ENCODE assay signal across 21 cellular contexts in the genomic region with DNA sequence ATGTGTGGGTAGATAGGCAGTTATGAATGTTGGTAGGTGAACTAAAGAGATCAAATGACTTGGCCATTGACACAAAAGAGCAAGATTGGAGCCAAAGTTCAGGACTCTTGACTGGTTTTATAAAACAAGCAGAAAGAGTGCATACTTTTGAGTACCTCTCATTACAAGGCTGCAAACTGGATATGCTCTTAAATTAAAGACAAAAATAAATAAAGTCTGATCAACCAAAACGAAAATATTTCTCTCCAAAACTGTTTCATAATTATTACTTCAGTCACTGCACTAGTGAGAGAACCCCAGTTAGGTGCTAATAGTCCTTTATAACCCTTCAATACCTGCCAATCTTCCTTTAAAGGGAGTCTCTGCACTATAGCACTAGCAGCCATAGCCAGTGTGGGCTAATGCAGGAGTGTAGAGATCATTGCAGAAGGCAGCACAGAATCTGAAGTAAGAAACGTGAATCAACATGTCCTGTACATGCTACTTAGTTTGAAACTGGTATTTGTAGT.
A peak's percentile ranks its signal among the peaks of the same experiment; 100 is the strongest.
DNase-seq lines count a peak whose midpoint lies in the region; ATAC-seq and TF ChIP-seq lines count a peak whose summit lies in the region.
"Had no signal": no experiment of that assay in that cellular context is flagged by ENCODE, and none has a peak within 500 bp of the region (broad histone marks: within the 10 kb centered on the region; RNA-seq: fewer than 3 reads in every experiment).

No MANE protein-coding gene starts in this region.

- H3K79me1 ChIP-seq in IMR-90 (ENCODE audit: low read depth in 1 of 2, low read length in 2 of 2) = no peaks in the 10 kb centered on the region

- no peak overlapping the region for H2BK15ac ChIP-seq in IMR-90 (ENCODE audit: low read depth, low read length)

- H3K4me1 ChIP-seq in IMR-90 (ENCODE audit: control insufficient read depth, insufficient read depth, low read length) (no peaks in the 10 kb centered on the region), esophagus squamous epithelium (peaks cover 0 to 49% (median 0%) of the 10 kb centered on the region in 3 donors), upper lobe of left lung (peaks cover 0 to 10% (median 0%) of the 10 kb centered on the region in 4 donors)
- H3K4me1 ChIP-seq: SJCRH30 had no signal

- H3K14ac ChIP-seq in IMR-90 (replicated peaks; ENCODE audit: low read depth, low read length) = no peak overlapping the region

- CTCF ChIA-PET in IMR-90 (lab: Yijun Ruan, JAX) (no interaction called here), RWPE1 (lab: Yijun Ruan, JAX) (interaction anchor here (0.6 kb wide), 1 partner anchor 17 kb away, joined by 3 read pairs; no protein-coding TSS in a partner anchor)

- intact Hi-C loops in IMR-90 (cut with micrococcal nuclease) (no loop called here), esophagus squamous epithelium (cut with DNase I) (no loop called here)
- intact Hi-C loops in activated CD4-positive, alpha-beta T cell treated with anti-CD3 and anti-CD28 coated beads, Interleukin-2, amount 10 ng/mL, durations not matched to agents 24 days and 14 days (cut with micrococcal nuclease) = no loop called here

- no peak overlapping the region for H2BK20ac ChIP-seq in IMR-90 (ENCODE audit: low read depth, low read length)

- H3K4me3 ChIP-seq in IMR-90 (ENCODE audit: insufficient read depth, low read depth, low read length) (no peak overlapping the region), esophagus squamous epithelium (no peak overlapping the region), upper lobe of left lung (no peak overlapping the region)
- H3K4me3 ChIP-seq: K562, SJCRH30 had no signal

- H3K36me3 Mint-ChIP-seq in mesothelial cell of epicardium = peaks cover 13% of the 10 kb centered on the region
- H3K36me3 Mint-ChIP-seq in activated CD4-positive, alpha-beta T cell treated with anti-CD3 and anti-CD28 coated beads, Interleukin-2, amount 10 ng/mL, durations not matched to agents 24 days and 14 days (ENCODE audit: low read depth) = no peaks in the 10 kb centered on the region
- H3K36me3 Mint-ChIP-seq: CD14-positive monocyte had no signal

- no peaks in the 10 kb centered on the region for H3K27me3 ChIP-seq in IMR-90 (ENCODE audit: control insufficient read depth, insufficient read depth, low read length)
- H3K27me3 ChIP-seq in esophagus squamous epithelium = no peaks in the 10 kb centered on the region
- no peaks in the 10 kb centered on the region for H3K27me3 ChIP-seq in upper lobe of left lung
- H3K27me3 ChIP-seq: SJCRH30 had no signal

- no peak overlapping the region for H3K4ac ChIP-seq in IMR-90 (ENCODE audit: low read depth, low read length)

- no peak overlapping the region for H2BK120ac ChIP-seq in IMR-90 (ENCODE audit: low read depth, low read length)

- no peak overlapping the region for H2AFZ ChIP-seq in IMR-90 (replicated peaks; ENCODE audit: low read length, poor library complexity)

- H3K27ac Mint-ChIP-seq in mesothelial cell of epicardium = peak overlapping the region; percentile 78
- H3K27ac Mint-ChIP-seq in activated CD4-positive, alpha-beta T cell treated with anti-CD3 and anti-CD28 coated beads, Interleukin-2, amount 10 ng/mL, durations not matched to agents 24 days and 14 days = no peak overlapping the region
- H3K27ac Mint-ChIP-seq: CD14-positive monocyte, H9 had no signal

- in situ Hi-C loops in IMR-90 (cut with MboI; ENCODE audit: low sequenced_read_pairs) = no loop called here

- no peak for DNase-seq in IMR-90
- peak; percentile 4 for DNase-seq in RWPE1 (ENCODE audit: low spot score)
- no peak for DNase-seq in esophagus squamous epithelium (lab: John Stamatoyannopoulos, UW)
- DNase-seq in mesothelial cell of epicardium (ENCODE audit: low spot score in 2 of 2, unreplicated experiment in 2 of 2) = no peak
- DNase-seq in activated CD4-positive, alpha-beta T cell treated with anti-CD3 and anti-CD28 coated beads, Interleukin-2, amount 10 ng/mL, durations not matched to agents 24 days and 14 days = no peak
- DNase-seq in upper lobe of left lung = no peak
- DNase-seq: COR-L47; DMS53; H9; NCI-H1048; NCI-H1694; NCI-H2107; NCI-H526 treated with DMSO at 0.1 percent for 48 hours; NK-92 treated with Interleukin-12 subunit alpha and Interleukin-12 subunit beta, amount 100 ng/mL, for 24 hours; OCI-M1; RPMI8226; SJCRH30 had no signal

- H3K56ac ChIP-seq in IMR-90 (ENCODE audit: extremely low read depth, insufficient read depth, low read length) = no peak overlapping the region

- no peak overlapping the region for H3K4me3 Mint-ChIP-seq in mesothelial cell of epicardium
- no peak overlapping the region for H3K4me3 Mint-ChIP-seq in activated CD4-positive, alpha-beta T cell treated with anti-CD3 and anti-CD28 coated beads, Interleukin-2, amount 10 ng/mL, durations not matched to agents 24 days and 14 days
- H3K4me3 Mint-ChIP-seq: CD14-positive monocyte, H9 had no signal

- 40% methylated on average over 1 of the region's 2 CpGs; no CpG with 5 or more reads in 1 of the 2 experiments for WGBS in IMR-90 (ENCODE audit: extremely low coverage in 2 of 2, insufficient read length in 1 of 2), 2 experiments
- 12 to 23% methylated on average over 2 of the region's 2 CpGs for WGBS in esophagus squamous epithelium, 2 donors
- WGBS in upper lobe of left lung, 2 donors = 37 to 38% methylated on average over 2 of the region's 2 CpGs

- H3K23ac ChIP-seq in IMR-90 (ENCODE audit: low read depth, low read length) = no peak overlapping the region

- peaks cover 16% of the 10 kb centered on the region for H3K9me3 Mint-ChIP-seq in mesothelial cell of epicardium
- H3K9me3 Mint-ChIP-seq in activated CD4-positive, alpha-beta T cell treated with anti-CD3 and anti-CD28 coated beads, Interleukin-2, amount 10 ng/mL, durations not matched to agents 24 days and 14 days = no peaks in the 10 kb centered on the region

- no peaks in the 10 kb centered on the region for H3K9me1 ChIP-seq in IMR-90 (ENCODE audit: insufficient read depth, low read length)

- TF ChIP-seq RAD21 in IMR-90 (IDR thresholded peaks at IDR 0.05; ENCODE audit: low read length) = no peak

- no peak overlapping the region for H2AK9ac ChIP-seq in IMR-90 (replicated peaks; ENCODE audit: low read depth, low read length, poor library complexity)

- TF ChIP-seq CTCF in IMR-90 (conservative IDR thresholded peaks at IDR 0.05; ENCODE audit: low read depth, low read length) (no peak), RWPE1 (conservative IDR thresholded peaks at IDR 0.05; ENCODE audit: low read depth) (no peak), esophagus squamous epithelium (IDR thresholded peaks at IDR 0.05) (no peak), mesothelial cell of epicardium (IDR thresholded peaks at IDR 0.05; ENCODE audit: unreplicated experiment) (no peak), upper lobe of left lung (IDR thresholded peaks at IDR 0.05) (no peak)

- H4K5ac ChIP-seq in IMR-90 (ENCODE audit: low read depth, low read length) = no peak overlapping the region

- no peak overlapping the region for H4K8ac ChIP-seq in IMR-90 (ENCODE audit: low read depth in 2 of 2, low read length in 2 of 2)

- no peak overlapping the region for H4K91ac ChIP-seq in IMR-90 (ENCODE audit: insufficient read depth, low read depth, low read length)

- no peak overlapping the region for H3K9ac ChIP-seq in IMR-90 (ENCODE audit: low read depth, low read length)

- no peak overlapping the region for H2AK5ac ChIP-seq in IMR-90 (ENCODE audit: low read depth, low read length)

- TF ChIP-seq EP300 in upper lobe of left lung (IDR thresholded peaks at IDR 0.05) = no peak

- H3K27ac ChIP-seq in IMR-90 (ENCODE audit: insufficient read depth, low read length) (no peak overlapping the region), RWPE1 (no peak overlapping the region), esophagus squamous epithelium (peak overlapping the region in 3 of 4 donors; percentile 32 to 80 (median 67)), upper lobe of left lung (no peak overlapping the region)
- H3K27ac ChIP-seq: SJCRH30 had no signal

- no peak overlapping the region for H3K4me2 ChIP-seq in IMR-90 (ENCODE audit: low read depth, low read length)

- no peaks in the 10 kb centered on the region for H3K36me3 ChIP-seq in IMR-90 (ENCODE audit: control insufficient read depth, insufficient read depth, low read length)
- H3K36me3 ChIP-seq in esophagus squamous epithelium = no peaks in the 10 kb centered on the region
- H3K36me3 ChIP-seq in upper lobe of left lung = no peaks in the 10 kb centered on the region
- H3K36me3 ChIP-seq: SJCRH30 had no signal

- dilution Hi-C loops in IMR-90 (cut with HindIII; ENCODE audit: low sequenced_read_pairs, unreplicated experiment) = no loop called here

- ATAC-seq in IMR-90 (ENCODE audit: low read depth) (peak; percentile 68), upper lobe of left lung (ENCODE audit: low FRiP score in 2 of 2) (no peak), GM18498 (IDR thresholded peaks at IDR 0.05; ENCODE audit: unreplicated experiment) (no peak), HG03025 (IDR thresholded peaks at IDR 0.05; ENCODE audit: low FRiP score, unreplicated experiment) (no peak)
- ATAC-seq: K562 had no signal

- no peak for TF ChIP-seq POLR2A in IMR-90 (IDR thresholded peaks at IDR 0.05; ENCODE audit: low read depth, low read length)
- no peak for TF ChIP-seq POLR2A in esophagus squamous epithelium (IDR thresholded peaks at IDR 0.05)
- TF ChIP-seq POLR2A in upper lobe of left lung (IDR thresholded peaks at IDR 0.05) = no peak

- H4K20me1 ChIP-seq in IMR-90 (ENCODE audit: insufficient read depth, low read length) = no peaks in the 10 kb centered on the region

- no peak overlapping the region for H3K18ac ChIP-seq in IMR-90 (ENCODE audit: low read depth, low read length)

- no peak overlapping the region for H2BK5ac ChIP-seq in IMR-90 (ENCODE audit: low read depth, low read length, poor library complexity, severe bottlenecking)

- POLR2A ChIA-PET in IMR-90 (lab: Charles Lee; ENCODE audit: unreplicated experiment) (no interaction called here), RWPE1 (lab: Yijun Ruan, JAX; ENCODE audit: low non-redundant PET) (no interaction called here)

- peaks cover 35% of the 10 kb centered on the region for H3K4me1 Mint-ChIP-seq in mesothelial cell of epicardium
- no peaks in the 10 kb centered on the region for H3K4me1 Mint-ChIP-seq in activated CD4-positive, alpha-beta T cell treated with anti-CD3 and anti-CD28 coated beads, Interleukin-2, amount 10 ng/mL, durations not matched to agents 24 days and 14 days
- H3K4me1 Mint-ChIP-seq: CD14-positive monocyte, H9 had no signal

- BruUV-seq in IMR-90 (replicated peaks; lab: Mats Ljungman, UMichigan) = no TSS peak

- H3K27me3 Mint-ChIP-seq in mesothelial cell of epicardium (ENCODE audit: low read depth) = no peaks in the 10 kb centered on the region
- H3K27me3 Mint-ChIP-seq in activated CD4-positive, alpha-beta T cell treated with anti-CD3 and anti-CD28 coated beads, Interleukin-2, amount 10 ng/mL, durations not matched to agents 24 days and 14 days = no peaks in the 10 kb centered on the region

- H3K9me3 ChIP-seq in IMR-90 (ENCODE audit: control insufficient read depth, insufficient read depth, low read length) (no peaks in the 10 kb centered on the region), esophagus squamous epithelium (no peaks in the 10 kb centered on the region), upper lobe of left lung (no peaks in the 10 kb centered on the region)
- H3K9me3 ChIP-seq: SJCRH30 had no signal

TF ChIP-seq in IMR-90, 13 proteins besides CTCF, POLR2A, EP300 and RAD21:
- TF ChIP-seq MAFK (IDR thresholded peaks at IDR 0.05; ENCODE audit: low read depth, low read length) (no peak), SMC3 (IDR thresholded peaks at IDR 0.05; ENCODE audit: low read depth, low read length) (no peak), FOS (IDR thresholded peaks at IDR 0.05; ENCODE audit: low read depth, low read length) (no peak)

Comparison
In these comparisons a context has a peak if more than half of its experiments do, and no peak if none do; other contexts are left out.
1. H3K27ac ChIP-seq: peak in esophagus squamous epithelium (3 of 4); none in IMR-90 (single experiment), RWPE1 (single experiment) and upper lobe of left lung (0 of 4).